ENCODE assay signal across 8 cellular contexts in genomic region chr11:128632151-128632791, GRCh38. TPM values are rescaled to one million over a fixed set of nuclear protein-coding genes. Genes with fewer than 3 reads are reported as not detected.
DNase-seq lines count a peak whose midpoint lies in the region; ATAC-seq and TF ChIP-seq lines count a peak whose summit lies in the region.

No MANE protein-coding gene starts in this region.

- H3K27me3 ChIP-seq in BJ (ENCODE audit: control insufficient read depth, insufficient read depth, low read length): peaks cover 7% of the 10 kb centered on the region

- no peak overlapping the region for H3K4me3 Mint-ChIP-seq in osteocyte (ENCODE audit: unreplicated experiment)

- no peaks in the 10 kb centered on the region for H3K27me3 Mint-ChIP-seq in osteocyte (ENCODE audit: unreplicated experiment)

- no peak overlapping the region for H3K27ac Mint-ChIP-seq in osteocyte (ENCODE audit: unreplicated experiment)

- DNase-seq in BJ (ENCODE audit: low read depth): no peak
- DNase-seq in NCI-H146 treated with DMSO at 0.1 percent for 48 hours (lab: John Stamatoyannopoulos, UW; ENCODE audit: unreplicated experiment): peak; percentile 66
- peak; percentile 42 to 46 for DNase-seq in activated CD4-positive, alpha-beta T cell treated with anti-CD3 and anti-CD28 coated beads, Interleukin-2, amount 50 U/mL, for 4 hours
- peak; percentile 47 for DNase-seq in fibroblast of gingiva (ENCODE audit: low read depth)
- no peak for DNase-seq in osteocyte (ENCODE audit: extremely low spot score, unreplicated experiment)

- CTCF ChIA-PET in BJ (lab: Yijun Ruan, JAX): interaction anchor here (0.6 to 6.3 kb wide), 44 partner anchors 9 to 603 kb away, joined by 3 to 116 read pairs (median 4); no protein-coding TSS in a partner anchor

- no peak overlapping the region for H3K4me3 ChIP-seq in BJ (ENCODE audit: low read depth, low read length)

- POLR2A ChIA-PET in BJ (lab: Charles Lee): interaction anchor here (0.7 kb wide), 1 partner anchor 353 kb away, joined by 3 read pairs; no protein-coding TSS in a partner anchor

- no peaks in the 10 kb centered on the region for H3K9me3 Mint-ChIP-seq in osteocyte (ENCODE audit: unreplicated experiment)

- no peaks in the 10 kb centered on the region for H3K36me3 Mint-ChIP-seq in osteocyte (ENCODE audit: unreplicated experiment)

- no peaks in the 10 kb centered on the region for H3K36me3 ChIP-seq in BJ (ENCODE audit: control insufficient read depth, insufficient read depth, low read length)

- TF ChIP-seq CTCF in BJ (IDR thresholded peaks at IDR 0.05; ENCODE audit: insufficient read depth, low read depth, low read length) (peak; percentile 84), osteocyte (IDR thresholded peaks at IDR 0.05) (peak; percentile 85)

- peaks cover 20% of the 10 kb centered on the region for H3K4me1 Mint-ChIP-seq in osteocyte (ENCODE audit: unreplicated experiment)

- peak; percentile 25 for ATAC-seq in GM18907 (IDR thresholded peaks at IDR 0.05; ENCODE audit: unreplicated experiment)
- ATAC-seq in GM18873 (IDR thresholded peaks at IDR 0.05; ENCODE audit: low FRiP score, unreplicated experiment): no peak
- ATAC-seq in GM21737 (IDR thresholded peaks at IDR 0.05; ENCODE audit: unreplicated experiment): no peak

RNA-seq across cellular contexts. Expression of gene ETS1, which starts 44.9 kb away (rescaled TPM):
- polyA plus RNA-seq in BJ (2011; rRNA removed): 38.5 and 44.7 TPM in 2 replicates
- polyA minus RNA-seq in BJ (2011; rRNA and poly(A)+ RNA removed): 43.0 and 47.1 TPM in 2 replicates
- total RNA-seq in osteocyte: 75.6 and 77.9 TPM in 2 replicates

Comparison
In these comparisons a context has a peak if more than half of its experiments do, and no peak if none do; other contexts are left out.
1. DNase-seq: peak in NCI-H146 treated with DMSO at 0.1 percent for 48 hours (single experiment), activated CD4-positive, alpha-beta T cell treated with anti-CD3 and anti-CD28 coated beads, Interleukin-2, amount 50 U/mL, for 4 hours (2 of 2) and fibroblast of gingiva (single experiment); none in BJ (single experiment) and osteocyte (single experiment).